1 cellular context compared by ENCODE assay signal in the genomic region with DNA sequence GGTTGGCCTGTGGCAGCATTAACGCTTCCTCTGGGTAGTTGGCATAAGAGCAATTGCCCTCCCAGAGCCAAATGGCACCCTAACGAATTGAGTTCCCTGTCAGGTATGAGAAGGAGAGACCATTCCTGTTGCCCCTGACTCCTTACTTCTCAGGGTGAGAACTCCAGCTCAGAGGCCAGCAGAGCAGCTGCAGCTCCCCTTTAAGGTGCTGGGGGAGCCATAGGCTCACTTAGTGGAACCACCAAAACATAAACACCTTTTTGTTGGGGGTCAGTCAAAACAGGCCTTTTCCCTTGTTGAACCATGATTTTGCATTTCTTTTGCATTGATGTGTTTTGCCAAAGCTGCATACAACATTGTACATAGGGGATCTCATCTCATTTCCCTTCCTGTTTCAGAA.
TF ChIP-seq lines count a peak whose summit lies in the region.

No MANE protein-coding gene starts in this region.

TF ChIP-seq in K562, 482 proteins besides CTCF, POLR2A, EP300 and RAD21 (continued from another document):
- TF ChIP-seq ARID4B (CRISPR knock-in tag; IDR thresholded peaks at IDR 0.05) (no peak), SMARCB1 (IDR thresholded peaks at IDR 0.05; ENCODE audit: insufficient read length, low read depth) (no peak), ZNF347 (CRISPR knock-in tag; IDR thresholded peaks at IDR 0.05; ENCODE audit: low read depth) (no peak), ZNF41 (CRISPR knock-in tag; conservative IDR thresholded peaks at IDR 0.05) (no peak)
